8 cellular contexts compared by ENCODE assay signal in genomic region chr9:127942152-127943010, GRCh38. TPM values are rescaled to one million over a fixed set of nuclear protein-coding genes. Genes with fewer than 3 reads are reported as not detected.
DNase-seq lines count a peak whose midpoint lies in the region; ATAC-seq, FAIRE-seq and TF ChIP-seq lines count a peak whose summit lies in the region.

No MANE protein-coding gene starts in this region.

- WGBS in small intestine, 3 donors: 29 to 49% (median 43%) methylated on average over 18 to 20 of the region's 20 CpGs

- in situ Hi-C loops in astrocyte of the spinal cord (cut with HindIII; ENCODE audit: low sequenced_read_pairs): no loop called here

- CTCF ChIA-PET in Calu3 (lab: Charles Lee): interaction anchor here (0.6 to 2.5 kb wide), 5 partner anchors 10 to 335 kb away, joined by 3 to 16 read pairs (median 3); no protein-coding TSS in a partner anchor

- FAIRE-seq in small intestine (lab: Jason Lieb, UNC): no peak

- H3K4me3 ChIP-seq in astrocyte of the spinal cord (ENCODE audit: low read depth, low read length) (no peak overlapping the region), small intestine (ENCODE audit: low read depth in 1 of 2, low read length in 2 of 2) (no peak overlapping the region)

- intact Hi-C loops in Calu3 (cut with micrococcal nuclease; ENCODE audit: unreplicated experiment): loop anchor here (1.0 kb wide), 1 partner anchor 93 kb away; no protein-coding TSS in a partner anchor

- peaks cover 61% of the 10 kb centered on the region for H3K36me3 Mint-ChIP-seq in Calu3 (ENCODE audit: insufficient read depth, unreplicated experiment)

- no TSS peak for BruUV-seq in Calu3 (replicated peaks; lab: Mats Ljungman, UMichigan)

- DNase-seq in Calu3: peak; percentile 53
- DNase-seq in HT-29 (ENCODE audit: low spot score): peak; percentile 57
- peak; percentile 58 to 66 for DNase-seq in SHP77 (lab: John Stamatoyannopoulos, UW)
- peak; percentile 71 for DNase-seq in astrocyte of the spinal cord (ENCODE audit: low read depth, low spot score)
- peak in 34 of 51 donors; percentile 23 to 76 (median 51) for DNase-seq in hypothalamus (lab: John Stamatoyannopoulos, UW)
- DNase-seq in small intestine: peak; percentile 50

- ATAC-seq in HG03442 (IDR thresholded peaks at IDR 0.05; ENCODE audit: unreplicated experiment) (no peak), GM18519 (IDR thresholded peaks at IDR 0.05; ENCODE audit: low FRiP score, unreplicated experiment) (no peak)

- H3K27ac ChIP-seq in small intestine (ENCODE audit: low read depth in 1 of 2, low read length in 1 of 2): no peak overlapping the region

- no peaks in the 10 kb centered on the region for H3K9me3 Mint-ChIP-seq in Calu3 (ENCODE audit: low read depth, unreplicated experiment)

- H3K4me1 ChIP-seq in small intestine (ENCODE audit: control insufficient read depth in 2 of 2, insufficient read depth in 1 of 2, low read depth in 1 of 2, low read length in 1 of 2): peaks cover 0 to 2% of the 10 kb centered on the region in 2 donors

- peak overlapping the region; percentile 4 for H3K27ac Mint-ChIP-seq in Calu3 (ENCODE audit: unreplicated experiment)

- H3K36me3 ChIP-seq in small intestine (ENCODE audit: control insufficient read depth in 2 of 2, insufficient read depth in 2 of 2, low read length in 2 of 2): peaks cover 5 to 26% of the 10 kb centered on the region in 2 donors

- H3K4me3 Mint-ChIP-seq in Calu3 (ENCODE audit: low read depth, unreplicated experiment): no peak overlapping the region

- no peaks in the 10 kb centered on the region for H3K9me3 ChIP-seq in small intestine (ENCODE audit: control insufficient read depth, low read depth)

- TF ChIP-seq CTCF in Calu3 (IDR thresholded peaks at IDR 0.05; ENCODE audit: unreplicated experiment): peak; percentile 69
- TF ChIP-seq CTCF in astrocyte of the spinal cord (IDR thresholded peaks at IDR 0.05; ENCODE audit: low read depth, low read length): peak; percentile 91

- peaks cover 17% of the 10 kb centered on the region for H3K4me1 Mint-ChIP-seq in Calu3 (ENCODE audit: low read depth, unreplicated experiment)

- H3K27me3 ChIP-seq in small intestine (ENCODE audit: control insufficient read depth in 2 of 2, insufficient read depth in 2 of 2, low read length in 2 of 2): no peaks in the 10 kb centered on the region

- H3K27me3 Mint-ChIP-seq in Calu3 (ENCODE audit: unreplicated experiment): no peaks in the 10 kb centered on the region

RNA-seq across cellular contexts. Expression of gene DPM2, which starts 4.7 kb away (rescaled TPM):
- total RNA-seq in Calu3 (2022): 31.5 and 39.9 TPM in 2 replicates
- 44.3 and 47.0 TPM in 2 replicates for total RNA-seq in HT-29 (2014; rRNA removed; shearing (Covaris generic))
- 10 to 100 TPM; 23.2 to 46.0 (median 37.8) TPM for polyA plus RNA-seq in small intestine

RNA-seq across cellular contexts. Expression of gene PIP5KL1, which starts 11.8 kb away (rescaled TPM):
- total RNA-seq in Calu3 (2022): 0.17 and 1.1 TPM in 2 replicates
- 1.2 and 3.8 TPM in 2 replicates for total RNA-seq in HT-29 (2014; rRNA removed; shearing (Covaris generic))
- under 1 TPM in 2 of 3 donors, not detected in 1; 0.60 to 0.81 TPM for polyA plus RNA-seq in small intestine

RNA-seq across cellular contexts. Expression of gene ST6GALNAC4, which starts 25.5 kb away (rescaled TPM):
- 11.8 and 12.8 TPM in 2 replicates for total RNA-seq in Calu3 (2022)
- total RNA-seq in HT-29 (2014; rRNA removed; shearing (Covaris generic)): 60.1 and 84.2 TPM in 2 replicates
- polyA plus RNA-seq in small intestine: 10 to 100 TPM; 20.4 to 34.7 (median 24.6) TPM

RNA-seq across cellular contexts. Expression of gene EEIG1, which starts 38.4 kb away (rescaled TPM):
- total RNA-seq in Calu3 (2022): 80.7 and 84.6 TPM in 2 replicates
- total RNA-seq in HT-29 (2014; rRNA removed; shearing (Covaris generic)): 36.0 and 45.3 TPM in 2 replicates
- polyA plus RNA-seq in small intestine: 100 to 1,000 TPM in 1 of 3 donors, 10 to 100 TPM in 2; 43.9 to 123 (median 69.4) TPM

RNA-seq across cellular contexts. Expression of gene ST6GALNAC6, which starts 43.0 kb away (rescaled TPM):
- total RNA-seq in Calu3 (2022): 9.1 and 12.1 TPM in 2 replicates
- total RNA-seq in HT-29 (2014; rRNA removed; shearing (Covaris generic)): 14.5 and 16.6 TPM in 2 replicates
- 10 to 100 TPM in 2 of 3 donors, 1 to 10 TPM in 1; 2.2 to 31.8 (median 15.4) TPM for polyA plus RNA-seq in small intestine
